In genomic region chr18:53909668-53910067, GRCh38 we compare ENCODE assay signal across 8 cellular contexts.
DNase-seq lines count a peak whose midpoint lies in the region; ATAC-seq, FAIRE-seq and TF ChIP-seq lines count a peak whose summit lies in the region.

No MANE protein-coding gene starts in this region.

- H4K20me1 ChIP-seq in Karpas-422 (ENCODE audit: insufficient read depth, low read depth, low read length): no peaks in the 10 kb centered on the region

- POLR2A ChIA-PET in A549 (lab: Yijun Ruan, JAX): no interaction called here

- peak; percentile 16 to 29; a peak in 1 of 5 replicates for TF ChIP-seq RAD21 in A549 (conservative IDR thresholded peaks at IDR 0.05 in 1 of 2, IDR thresholded peaks at IDR 0.05 in 1 of 2)

- no peak overlapping the region for H3K27ac ChIP-seq in A549
- no peak overlapping the region for H3K27ac ChIP-seq in Karpas-422 (ENCODE audit: low read length)

- H3K27me3 ChIP-seq in Karpas-422 (ENCODE audit: low read length): no peaks in the 10 kb centered on the region; the same call in 1 of the 2 replicates

- H3K9me3 ChIP-seq in A549: no peaks in the 10 kb centered on the region
- no peaks in the 10 kb centered on the region for H3K9me3 ChIP-seq in Karpas-422 (ENCODE audit: low read length)

- CTCF ChIA-PET in A549 (lab: Yijun Ruan, JAX): no interaction called here

- H3K9ac ChIP-seq in Karpas-422 (ENCODE audit: low read length): no peak overlapping the region

- H3K36me3 ChIP-seq in Karpas-422 (ENCODE audit: insufficient read depth, low read length): no peaks in the 10 kb centered on the region

- no peaks in the 10 kb centered on the region for H3K4me1 ChIP-seq in A549
- no peaks in the 10 kb centered on the region for H3K4me1 ChIP-seq in Karpas-422 (ENCODE audit: low read length)

- TF ChIP-seq POLR2A in A549 (IDR thresholded peaks at IDR 0.05; ENCODE audit: low read length): no peak

- no peak for TF ChIP-seq EP300 in A549 (IDR thresholded peaks at IDR 0.05)

- H2AFZ ChIP-seq in Karpas-422 (ENCODE audit: low read length): no peak overlapping the region

- no peak for FAIRE-seq in A549 (lab: Jason Lieb, UNC)

- ATAC-seq in A549: 0 out of 6 replicates have a peak, but pooled peaks of 1 of the 2 experiments have one; percentile 40

- H3K79me2 ChIP-seq in Karpas-422 (ENCODE audit: low read length): no peaks in the 10 kb centered on the region

- WGBS in A549 (ENCODE audit: missing lambda C conversion rate): 18% methylated on average over 4 of the region's 4 CpGs

- H3K4me3 ChIP-seq in A549 (no peak overlapping the region), Karpas-422 (ENCODE audit: low read length) (no peak overlapping the region), choroid plexus epithelial cell (ENCODE audit: low read depth, low read length) (no peak overlapping the region)

- TF ChIP-seq CTCF in A549 (IDR thresholded peaks at IDR 0.05): peak; percentile 37; the same call in 2 of the 3 replicates
- peak; percentile 51 for TF ChIP-seq CTCF in GM12873 (IDR thresholded peaks at IDR 0.05; ENCODE audit: insufficient read depth, low read depth, low read length, missing control alignments)
- peak; percentile 68 for TF ChIP-seq CTCF in choroid plexus epithelial cell (conservative IDR thresholded peaks at IDR 0.05; ENCODE audit: low read depth, low read length)

- H3K4me2 ChIP-seq in A549 (no peak overlapping the region), Karpas-422 (ENCODE audit: low read depth, low read length, poor library complexity, severe bottlenecking) (no peak overlapping the region)

- no peaks in the 10 kb centered on the region for H3K9me2 ChIP-seq in Karpas-422 (replicated peaks; ENCODE audit: insufficient read depth, low read length)

- DNase-seq in A549 (ENCODE audit: low read depth in 1 of 2, low spot score in 1 of 2): peak; percentile 3 to 27
- peak; percentile 77 for DNase-seq in Karpas-422
- DNase-seq in choroid plexus epithelial cell (ENCODE audit: low read depth): peak; percentile 70
- DNase-seq in NCI-H82 (lab: John Stamatoyannopoulos, UW): no peak
- no peak for DNase-seq in DMS153 treated with DMSO at 0.1 percent for 48 hours (lab: John Stamatoyannopoulos, UW; ENCODE audit: unreplicated experiment)
- DNase-seq in hippocampal formation (lab: John Stamatoyannopoulos, UW): no peak
- no peak for DNase-seq in DMS79 treated with DMSO at 0.1 percent for 48 hours (lab: John Stamatoyannopoulos, UW)

TF ChIP-seq in A549, 52 proteins besides CTCF, POLR2A, EP300 and RAD21:
- 0 out of 3 replicates have a peak, but pooled peaks have one; percentile 17 for TF ChIP-seq SMC3 (IDR thresholded peaks at IDR 0.05)
- TF ChIP-seq MAFK (IDR thresholded peaks at IDR 0.05; ENCODE audit: partially characterized antibody): no peak
- no peak for TF ChIP-seq EHMT2 (IDR thresholded peaks at IDR 0.05; ENCODE audit: low read depth)
- TF ChIP-seq, protein P1, sequence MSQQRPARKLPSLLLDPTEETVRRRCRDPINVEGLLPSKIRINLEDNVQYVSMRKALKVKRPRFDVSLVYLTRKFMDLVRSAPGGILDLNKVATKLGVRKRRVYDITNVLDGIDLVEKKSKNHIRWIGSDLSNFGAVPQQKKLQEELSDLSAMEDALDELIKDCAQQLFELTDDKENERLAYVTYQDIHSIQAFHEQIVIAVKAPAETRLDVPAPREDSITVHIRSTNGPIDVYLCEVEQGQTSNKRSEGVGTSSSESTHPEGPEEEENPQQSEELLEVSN (IDR thresholded peaks at IDR 0.05; ENCODE audit: borderline replicate concordance, low read depth): no peak
- no peak for TF ChIP-seq TP53 (CRISPR knock-in tag; IDR thresholded peaks at IDR 0.05)
- TF ChIP-seq SREBF2 (IDR thresholded peaks at IDR 0.05): no peak

Comparison
In these comparisons a context has a peak if more than half of its experiments do, and no peak if none do; other contexts are left out.
1. DNase-seq: peak in A549 (2 of 2), Karpas-422 (single experiment) and choroid plexus epithelial cell (single experiment); none in NCI-H82 (single experiment), DMS153 treated with DMSO at 0.1 percent for 48 hours (single experiment), hippocampal formation (0 of 2) and DMS79 treated with DMSO at 0.1 percent for 48 hours (single experiment).
2. Peak in every context shown above with its lines, with median percentiles within 50 percentile points of each other: CTCF ChIP-seq.